Comparison of ENCODE assay signal across 26 cellular contexts in genomic region chr21:36676039-36676950, GRCh38. TPM values are rescaled to one million over a fixed set of nuclear protein-coding genes. Genes with fewer than 3 reads are reported as not detected.
DNase-seq lines count a peak whose midpoint lies in the region; ATAC-seq and TF ChIP-seq lines count a peak whose summit lies in the region.
"Had no signal": no experiment of that assay in that cellular context is flagged by ENCODE, and none has a peak within 500 bp of the region (broad histone marks: within the 10 kb centered on the region; RNA-seq: fewer than 3 reads in every experiment).

No MANE protein-coding gene starts in this region.

- H3K27me3 Mint-ChIP-seq in neural progenitor cell (ENCODE audit: insufficient read depth, low read depth), result peaks cover 2% of the 10 kb centered on the region

- CTCF ChIA-PET in HEK293 (lab: Yijun Ruan, JAX), result interaction anchor here (0.6 to 1.0 kb wide), 3 partner anchors 15 to 1071 kb away, joined by 3 to 9 read pairs (median 5); no protein-coding TSS in a partner anchor

- H3K79me2 ChIP-seq in neural progenitor cell (ENCODE audit: low read depth), result no peaks in the 10 kb centered on the region

- H3K36me3 ChIP-seq in HEK293 (ENCODE audit: control insufficient read depth in 2 of 2, insufficient read depth in 1 of 2, low read length in 2 of 2) (no peaks in the 10 kb centered on the region), iPS-20b (ENCODE audit: insufficient read depth, low read depth, low read length) (no peaks in the 10 kb centered on the region), neural progenitor cell (no peaks in the 10 kb centered on the region)
- H3K36me3 ChIP-seq: BLaER1, HAP-1 had no signal

- H3K9ac ChIP-seq in iPS-20b (ENCODE audit: low read depth, low read length), result no peak overlapping the region
- H3K9ac ChIP-seq in neural progenitor cell, result no peak overlapping the region
- H3K9ac ChIP-seq: BLaER1 had no signal

- DNase-seq in neural progenitor cell (ENCODE audit: low spot score) (peak; percentile 53), KBM-7 (no peak), NCI-H345 (lab: John Stamatoyannopoulos, UW) (no peak), NCI-H2227 treated with DMSO at 0.1 percent for 48 hours (lab: John Stamatoyannopoulos, UW) (no peak)
- DNase-seq: CD4-positive, CD25-positive, alpha-beta regulatory T cell; DMS153; Karpas-422; NCI-H1092; NCI-H1436; NCI-H187; NCI-H2171 treated with DMSO at 0.1 percent for 48 hours; NCI-H446 treated with DMSO at 0.1 percent for 48 hours; NCI-H526; NCI-H82; NK-92 treated with Interleukin-12 subunit alpha and Interleukin-12 subunit beta, amount 100 ng/mL, for 24 hours; SHP77; T-cell had no signal

- no peaks in the 10 kb centered on the region for H3K4me1 ChIP-seq in HEK293 (ENCODE audit: control insufficient read depth, insufficient read depth, low read length)
- no peaks in the 10 kb centered on the region; the same call in 1 of the 2 replicates for H3K4me1 ChIP-seq in iPS-20b (ENCODE audit: insufficient read depth, low read length)
- H3K4me1 ChIP-seq in neural progenitor cell, result peaks cover 8% of the 10 kb centered on the region
- H3K4me1 ChIP-seq: BLaER1, HAP-1 had no signal

- H3K9me3 Mint-ChIP-seq in neural progenitor cell, result peaks cover 23% of the 10 kb centered on the region

- no peak overlapping the region for H3K27ac ChIP-seq in HEK293 (ENCODE audit: extremely low read depth, low read depth, low read length)
- H3K27ac ChIP-seq in VCaP, result peak overlapping the region; percentile 24
- H3K27ac ChIP-seq in iPS-20b (ENCODE audit: low read length), result no peak overlapping the region
- H3K27ac ChIP-seq in neural progenitor cell, result peak overlapping the region; percentile 24
- H3K27ac ChIP-seq: BLaER1, RWPE1 had no signal

- H3K4me1 Mint-ChIP-seq in neural progenitor cell, result peaks cover 5% of the 10 kb centered on the region
- H3K4me1 Mint-ChIP-seq: CD4-positive, CD25-positive, alpha-beta regulatory T cell; T-cell had no signal

- H3K4me3 Mint-ChIP-seq in neural progenitor cell, result no peak overlapping the region
- H3K4me3 Mint-ChIP-seq: CD4-positive, CD25-positive, alpha-beta regulatory T cell; IgD-negative memory B cell; T-cell had no signal

- in situ Hi-C loops in KBM-7 (cut with MboI; ENCODE audit: low pct_unique_long_range_greater_than_20kb, low sequenced_read_pairs), result no loop called here

- H3K4me3 ChIP-seq in HEK293 (ENCODE audit: low read depth, low read length) (no peak overlapping the region), iPS-20b (ENCODE audit: low read length) (0 out of 2 replicates have a peak overlapping the region, but pooled peaks have one; percentile 7), neural progenitor cell (no peak overlapping the region)
- H3K4me3 ChIP-seq: BLaER1, HAP-1 had no signal

- H3F3A ChIP-seq in neural progenitor cell (ENCODE audit: low read depth), result peaks cover 15% of the 10 kb centered on the region

- no peaks in the 10 kb centered on the region for H3K9me3 ChIP-seq in HEK293 (ENCODE audit: control insufficient read depth, insufficient read depth, low read depth, low read length)
- peaks cover 7% of the 10 kb centered on the region for H3K9me3 ChIP-seq in iPS-20b (ENCODE audit: insufficient read depth, low read depth, low read length)
- H3K9me3 ChIP-seq in neural progenitor cell (ENCODE audit: low read depth), result peaks cover 8% of the 10 kb centered on the region

- H3K36me3 Mint-ChIP-seq in neural progenitor cell, result no peaks in the 10 kb centered on the region
- H3K36me3 Mint-ChIP-seq: CD4-positive, CD25-positive, alpha-beta regulatory T cell had no signal

- peaks cover 33% of the 10 kb centered on the region for H3K27me3 ChIP-seq in iPS-20b (ENCODE audit: insufficient read depth, low read length)
- H3K27me3 ChIP-seq in neural progenitor cell, result peaks cover 15% of the 10 kb centered on the region
- H3K27me3 ChIP-seq: BLaER1 had no signal

- H2AFZ ChIP-seq in neural progenitor cell (replicated peaks), result no peak overlapping the region

- ATAC-seq in GM18511 (IDR thresholded peaks at IDR 0.05; ENCODE audit: unreplicated experiment), result no peak
- ATAC-seq: Panc1, T-cell had no signal

- peak overlapping the region; percentile 1 for H3K27ac Mint-ChIP-seq in neural progenitor cell
- H3K27ac Mint-ChIP-seq: CD4-positive, CD25-positive, alpha-beta regulatory T cell; IgD-negative memory B cell; T-cell had no signal

- TF ChIP-seq CTCF in HEK293 (tag by site-specific recombination; IDR thresholded peaks at IDR 0.05), result no peak
- no peak for TF ChIP-seq CTCF in VCaP (conservative IDR thresholded peaks at IDR 0.05)
- TF ChIP-seq CTCF in neural progenitor cell (IDR thresholded peaks at IDR 0.05), result no peak

- no peaks in the 10 kb centered on the region for H4K20me1 ChIP-seq in neural progenitor cell (ENCODE audit: low read depth)
- H4K20me1 ChIP-seq: BLaER1 had no signal

- POLR2A ChIA-PET in HEK293 (lab: Yijun Ruan, JAX), result no interaction called here

- no peak overlapping the region for H3K4me2 ChIP-seq in neural progenitor cell
- H3K4me2 ChIP-seq: BLaER1 had no signal

TF ChIP-seq in HEK293, 187 proteins besides CTCF, POLR2A, EP300 and RAD21:
- TF ChIP-seq ZNF791 (tag by site-specific recombination; IDR thresholded peaks at IDR 0.05) (no peak), ZFHX2 (tag by site-specific recombination; conservative IDR thresholded peaks at IDR 0.05) (no peak), ZNF449 (tag by site-specific recombination; IDR thresholded peaks at IDR 0.05) (peak; percentile 90), YY1 (tag by site-specific recombination; IDR thresholded peaks at IDR 0.05) (no peak), KLF10 (tag by site-specific recombination; IDR thresholded peaks at IDR 0.05) (no peak), ZNF645 (tag by site-specific recombination; IDR thresholded peaks at IDR 0.05) (no peak)

RNA-seq across cellular contexts. Expression of gene SIM2, which starts 22.6 kb away (rescaled TPM):
- not detected in 2 replicates for total RNA-seq in neural progenitor cell (ENCODE audit: low replicate concordance)
- total RNA-seq: CD4-positive, CD25-positive, alpha-beta regulatory T cell had no signal

Comparison
In these comparisons a context has a peak if more than half of its experiments do, and no peak if none do; other contexts are left out.
1. H3K27ac ChIP-seq: peak in VCaP (single experiment) and neural progenitor cell (single experiment); none in HEK293 (single experiment) and iPS-20b (single experiment).